In the genomic region with DNA sequence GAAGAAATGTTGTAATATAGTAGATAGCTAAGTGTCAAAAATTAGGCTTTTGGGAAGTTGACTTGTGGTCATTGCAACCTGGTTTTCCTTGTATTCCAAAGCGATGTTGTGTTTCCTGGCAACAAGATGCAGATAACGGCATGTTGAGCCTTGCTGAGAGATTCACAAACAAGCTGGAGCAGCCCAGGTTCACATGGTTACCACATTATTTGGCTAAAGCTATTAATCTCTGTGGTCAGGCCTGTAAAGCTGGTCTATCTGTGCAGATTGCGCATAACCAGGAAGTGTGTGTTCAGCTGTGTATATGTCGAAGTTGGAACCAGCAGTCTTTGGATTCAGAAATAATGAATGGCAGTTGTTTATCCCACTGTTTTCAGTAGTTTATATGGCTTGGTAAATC, we compare ENCODE assay signal across 8 cellular contexts. TPM values are rescaled to one million over a fixed set of nuclear protein-coding genes. Genes with fewer than 3 reads are reported as not detected.
A peak's percentile ranks its signal among the peaks of the same experiment; 100 is the strongest.
DNase-seq lines count a peak whose midpoint lies in the region; ATAC-seq lines count a peak whose summit lies in the region.

No MANE protein-coding gene starts in this region.

- H3K9ac ChIP-seq in mesendoderm (ENCODE audit: low read length): no peak overlapping the region

- no peak overlapping the region for H3K4me3 ChIP-seq in mesendoderm (ENCODE audit: low read length)

- H3K27ac ChIP-seq in mesendoderm (ENCODE audit: low read depth, low read length): no peak overlapping the region

- H3K4me3 Mint-ChIP-seq in central memory CD8-positive, alpha-beta T cell: peak overlapping the region; percentile 56

- H3K23ac ChIP-seq in mesendoderm (ENCODE audit: low read length): no peak overlapping the region

- H2BK120ac ChIP-seq in mesendoderm (ENCODE audit: low read depth, low read length): no peak overlapping the region

- H2BK15ac ChIP-seq in mesendoderm (replicated peaks; ENCODE audit: low read depth): no peak overlapping the region

- ATAC-seq in GM19351 (IDR thresholded peaks at IDR 0.05; ENCODE audit: unreplicated experiment) (peak; percentile 84), HG03196 (IDR thresholded peaks at IDR 0.05; ENCODE audit: unreplicated experiment) (peak; percentile 58)
- no peak for ATAC-seq in central memory CD8-positive, alpha-beta T cell (replicated peaks; ENCODE audit: extremely low read depth, poor library complexity, severe bottlenecking)

- no peaks in the 10 kb centered on the region for H3K27me3 Mint-ChIP-seq in central memory CD8-positive, alpha-beta T cell

- H3K4me1 Mint-ChIP-seq in central memory CD8-positive, alpha-beta T cell: peaks cover 80% of the 10 kb centered on the region

- H3K9me3 Mint-ChIP-seq in central memory CD8-positive, alpha-beta T cell: no peaks in the 10 kb centered on the region

- peaks cover 54% of the 10 kb centered on the region for H3K36me3 Mint-ChIP-seq in central memory CD8-positive, alpha-beta T cell (ENCODE audit: insufficient read depth)

- H2BK5ac ChIP-seq in mesendoderm (ENCODE audit: low read length): no peak overlapping the region

- H3K27ac Mint-ChIP-seq in central memory CD8-positive, alpha-beta T cell (ENCODE audit: low read depth): peak overlapping the region; percentile 39

- peak; percentile 39 for DNase-seq in D341Med (ENCODE audit: low spot score)
- peak; percentile 88 for DNase-seq in NCI-H748 treated with DMSO at 0.1 percent for 48 hours (lab: John Stamatoyannopoulos, UW)
- no peak for DNase-seq in central memory CD8-positive, alpha-beta T cell (ENCODE audit: low spot score in 2 of 2)
- peak; percentile 97 for DNase-seq in mesendoderm
- DNase-seq in HUDEP-2 (lab: John Stamatoyannopoulos, UW; ENCODE audit: unreplicated experiment in 76 of 76): no peak
- DNase-seq in activated CD8-positive, alpha-beta memory T cell treated with anti-CD3 and anti-CD28 coated beads, Interleukin-2, amount 50 U/mL, for 48 hours: no peak

- peaks cover 49% of the 10 kb centered on the region for H3K79me2 ChIP-seq in mesendoderm (ENCODE audit: control insufficient read depth, insufficient read depth, low read length)

- WGBS in mesendoderm (ENCODE audit: extremely low coverage, insufficient coverage, low lambda C conversion rate): no CpG with 5 or more reads among the region's 4 CpGs

- no peaks in the 10 kb centered on the region for H3K27me3 ChIP-seq in mesendoderm (ENCODE audit: insufficient read depth, low read length, poor library complexity)

- no peak overlapping the region for H2AK5ac ChIP-seq in mesendoderm (ENCODE audit: low read length)

- peaks cover 4% of the 10 kb centered on the region for H3K36me3 ChIP-seq in mesendoderm (ENCODE audit: control insufficient read depth, insufficient read depth, low read length)

- peaks cover 13% of the 10 kb centered on the region for H3K79me1 ChIP-seq in mesendoderm (ENCODE audit: low read length)

- no peak overlapping the region for H3K4ac ChIP-seq in mesendoderm (ENCODE audit: low read depth, low read length)

- H3K18ac ChIP-seq in mesendoderm (ENCODE audit: low read length): no peak overlapping the region

- H3K4me2 ChIP-seq in mesendoderm (ENCODE audit: low read length): no peak overlapping the region

- H4K8ac ChIP-seq in mesendoderm (ENCODE audit: low read depth, low read length): no peak overlapping the region

- H3K56ac ChIP-seq in mesendoderm (ENCODE audit: low read length): no peak overlapping the region

- no peak overlapping the region for H4K5ac ChIP-seq in mesendoderm (ENCODE audit: low read length)

- peaks cover 2% of the 10 kb centered on the region for H3K4me1 ChIP-seq in mesendoderm (ENCODE audit: control insufficient read depth, low read depth, low read length)

RNA-seq across cellular contexts. Expression of a gene that starts 6.6 kb away (rescaled TPM):
- 3.8 TPM for polyA plus RNA-seq in mesendoderm (2013, experiment 1 of 2)
- 4.3 TPM for polyA plus RNA-seq in mesendoderm (2013, experiment 2 of 2)

Comparison
In these comparisons a context has a peak if more than half of its experiments do, and no peak if none do; other contexts are left out.
1. DNase-seq: peak in D341Med (single experiment), NCI-H748 treated with DMSO at 0.1 percent for 48 hours (single experiment) and mesendoderm (single experiment); none in central memory CD8-positive, alpha-beta T cell (0 of 2), HUDEP-2 (0 of 76) and activated CD8-positive, alpha-beta memory T cell treated with anti-CD3 and anti-CD28 coated beads, Interleukin-2, amount 50 U/mL, for 48 hours (single experiment).